ENCODE assay signal across 19 cellular contexts in genomic region chr4:10887600-10887999, GRCh38.
"Had no signal": no experiment of that assay in that cellular context is flagged by ENCODE, and none has a peak within 500 bp of the region (broad histone marks: within the 10 kb centered on the region; RNA-seq: fewer than 3 reads in every experiment).

No MANE protein-coding gene starts in this region.

- DNase-seq: KBM-7, MV-4-11, NCI-H1048, NCI-H1105, NCI-H1417, NCI-H1436 treated with DMSO at 0.1 percent for 48 hours, NCI-H1694, NCI-H187 treated with DMSO at 0.1 percent for 48 hours, NCI-H2029 treated with DMSO at 0.1 percent for 48 hours, NCI-H2171 treated with DMSO at 0.1 percent for 48 hours, NCI-H345, NCI-H446 treated with DMSO at 0.1 percent for 48 hours, NCI-H510A treated with DMSO at 0.1 percent for 48 hours, NCI-H526, NCI-H82, SHP77 had no signal

- FAIRE-seq: RCC 7860 had no signal

- ATAC-seq: SK-N-SH treated with all-trans-retinoic acid at 6 μM for 48 hours had no signal

- H3K27ac ChIP-seq: RWPE1 had no signal
